Comparison of ENCODE assay signal across 10 cellular contexts in genomic region chr3:35659808-35660207, GRCh38. TPM values are rescaled to one million over a fixed set of nuclear protein-coding genes. Genes with fewer than 3 reads are reported as not detected.
DNase-seq lines count a peak whose midpoint lies in the region; ATAC-seq and TF ChIP-seq lines count a peak whose summit lies in the region.
"Had no signal": no experiment of that assay in that cellular context is flagged by ENCODE, and none has a peak within 500 bp of the region (broad histone marks: within the 10 kb centered on the region; RNA-seq: fewer than 3 reads in every experiment).

No MANE protein-coding gene starts in this region.

- ATAC-seq in Right ventricle myocardium superior (ENCODE audit: poor library complexity): no peak

- H3K9me3 ChIP-seq in tibial artery: no peaks in the 10 kb centered on the region

- in situ Hi-C loops in Caki2 (cut with HindIII; ENCODE audit: low pct_unique_long_range_greater_than_20kb, low sequenced_read_pairs): no loop called here
- in situ Hi-C loops in SK-MEL-5 (cut with HindIII; ENCODE audit: low pct_unique_long_range_greater_than_20kb, low sequenced_read_pairs): no loop called here

- no peaks in the 10 kb centered on the region for H3K36me3 ChIP-seq in tibial artery

- no peaks in the 10 kb centered on the region for H3K27me3 ChIP-seq in tibial artery

- no peak for TF ChIP-seq CTCF in tibial artery (IDR thresholded peaks at IDR 0.05)

- DNase-seq in Caki2 (ENCODE audit: low read depth) (peak; percentile 23), HT1080 (ENCODE audit: low read depth) (peak; percentile 27), SK-MEL-5 (ENCODE audit: low read depth, low spot score) (peak; percentile 3), left kidney (ENCODE audit: low read depth, low spot score) (peak; percentile 64), DMS79 (lab: John Stamatoyannopoulos, UW) (no peak), Right ventricle myocardium superior (no peak), tibial artery (no peak), inferior parietal cortex (ENCODE audit: extremely low spot score) (no peak)
- DNase-seq: occipital lobe had no signal

- no peak overlapping the region for H3K27ac ChIP-seq in tibial artery

- H3K4me1 ChIP-seq in tibial artery: peaks cover 0 to 7% (median 3%) of the 10 kb centered on the region in 4 donors

- H3K4me3 ChIP-seq in tibial artery: no peak overlapping the region

- intact Hi-C loops in Right ventricle myocardium superior (cut with DNase I) (no loop called here), tibial artery (cut with DNase I; ENCODE audit: low total_unique reads) (no loop called here)

RNA-seq across cellular contexts. Expression of gene ARPP21, which starts 20.5 kb away (rescaled TPM):
- total RNA-seq in Caki2 (2014; rRNA removed; shearing (Covaris generic); ENCODE audit: low replicate concordance): 0.41 TPM in 1 of 2 replicates, not detected in the other
- total RNA-seq in HT1080 (2014; rRNA removed; shearing (Covaris generic)): not detected in 2 replicates
- 0.07 TPM in 1 of 2 replicates, not detected in the other for polyA plus RNA-seq in HT1080 (2015; cell fraction: cytosol; rRNA removed)
- polyA plus RNA-seq in HT1080 (2015; cell fraction: nucleus; rRNA removed): 0.22 TPM in 1 of 2 replicates, not detected in the other
- not detected in 2 replicates for total RNA-seq in SK-MEL-5 (2014; rRNA removed; shearing (Covaris generic))
- not detected in 2 replicates for polyA plus RNA-seq in SK-MEL-5 (2015; cell fraction: cytosol; rRNA removed)
- polyA plus RNA-seq in SK-MEL-5 (2015; cell fraction: nucleus; rRNA removed): not detected in 2 replicates
- total RNA-seq in Right ventricle myocardium superior: not detected
- total RNA-seq: fibroblast of lung had no signal
- polyA plus RNA-seq: fibroblast of lung had no signal

Comparison
In these comparisons a context has a peak if more than half of its experiments do, and no peak if none do; other contexts are left out.
1. DNase-seq: peak in Caki2 (single experiment), HT1080 (single experiment), SK-MEL-5 (single experiment) and left kidney (single experiment); none in DMS79 (single experiment), Right ventricle myocardium superior (single experiment), tibial artery (0 of 2) and inferior parietal cortex (single experiment).